19 cellular contexts compared by ENCODE assay signal in the genomic region with DNA sequence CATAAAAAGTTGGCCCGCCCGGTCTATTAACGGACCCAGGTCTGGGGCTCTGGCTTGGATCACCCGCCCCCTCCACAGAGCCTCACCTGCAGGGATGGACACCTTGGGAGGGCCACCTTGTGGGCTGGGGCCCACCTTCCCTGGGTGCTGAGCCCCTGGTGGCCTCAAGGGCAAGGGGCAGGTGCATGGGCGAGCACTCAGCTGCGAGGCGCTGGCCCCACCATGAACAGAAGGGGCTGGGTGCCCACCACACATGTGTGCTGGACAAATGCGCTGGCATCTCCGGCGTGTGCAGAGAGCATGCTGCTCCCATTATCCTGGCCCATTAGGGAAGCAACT.
"Had no signal": no experiment of that assay in that cellular context is flagged by ENCODE, and none has a peak within 500 bp of the region (broad histone marks: within the 10 kb centered on the region; RNA-seq: fewer than 3 reads in every experiment).

No MANE protein-coding gene starts in this region.

- H3K9me3 ChIP-seq: mucosa of descending colon, right atrium auricular region, stomach, thoracic aorta, transverse colon, uterus had no signal

- H3K4me3 Mint-ChIP-seq: dendritic cell treated with granulocyte-macrophage colony-stimulating factor and Interleukin-4, amounts not matched to agents 40 ng/mL and 50 ng/mL, for 4 days; effector memory CD8-positive, alpha-beta T cell; naive thymus-derived CD8-positive, alpha-beta T cell had no signal

- H3K27me3 Mint-ChIP-seq: dendritic cell treated with granulocyte-macrophage colony-stimulating factor and Interleukin-4, amounts not matched to agents 40 ng/mL and 50 ng/mL, for 4 days; effector memory CD8-positive, alpha-beta T cell had no signal

- H3K4me3 ChIP-seq: mucosa of descending colon, right atrium auricular region, smooth muscle cell, stomach, thoracic aorta, transverse colon, uterus had no signal

- ATAC-seq: effector memory CD8-positive, alpha-beta T cell; foreskin keratinocyte; left lobe of liver; mucosa of descending colon; naive thymus-derived CD8-positive, alpha-beta T cell had no signal

- H3K4me1 ChIP-seq: foreskin keratinocyte, right atrium auricular region, stomach, transverse colon, uterus had no signal

- H3K36me3 ChIP-seq: right atrium auricular region, stomach, thoracic aorta, transverse colon, uterus had no signal

- H3K27me3 ChIP-seq: foreskin keratinocyte, right atrium auricular region, stomach, transverse colon, uterus had no signal

- H3K27ac Mint-ChIP-seq: dendritic cell treated with granulocyte-macrophage colony-stimulating factor and Interleukin-4, amounts not matched to agents 40 ng/mL and 50 ng/mL, for 4 days; effector memory CD8-positive, alpha-beta T cell; naive thymus-derived CD8-positive, alpha-beta T cell had no signal

- DNase-seq: cerebellar nuclear complex; effector memory CD8-positive, alpha-beta T cell; erythroblast; foreskin keratinocyte; head of caudate nucleus; hypothalamus; mammary epithelial cell; mucosa of descending colon; naive thymus-derived CD8-positive, alpha-beta T cell; stimulated activated CD4-positive, alpha-beta T cell treated with anti-CD3 and anti-CD28 coated beads, Interleukin-2, amount 100 ng/mL, for 48 hours; stomach; substantia nigra; transverse colon; uterus had no signal

- H3K4me1 Mint-ChIP-seq: naive thymus-derived CD8-positive, alpha-beta T cell had no signal

- H3K4me2 ChIP-seq: smooth muscle cell had no signal

- H3K27ac ChIP-seq: foreskin keratinocyte, right atrium auricular region, stomach, thoracic aorta, transverse colon, uterus had no signal
